ENCODE assay signal across 8 cellular contexts in genomic region chr20:53596188-53597084, GRCh38. TPM values are rescaled to one million over a fixed set of nuclear protein-coding genes. Genes with fewer than 3 reads are reported as not detected.
DNase-seq lines count a peak whose midpoint lies in the region; ATAC-seq and TF ChIP-seq lines count a peak whose summit lies in the region.
"Not testable (repeated sequence)": the region's sequence is repeated elsewhere in the genome, so short reads cannot be mapped to it uniquely, and the experiment has no call there.

No MANE protein-coding gene starts in this region.

- H3K4me1 ChIP-seq in A673 (ENCODE audit: insufficient read depth, low read length, poor library complexity, severe bottlenecking): peaks cover 33% of the 10 kb centered on the region
- H3K4me1 ChIP-seq in PC-3 (ENCODE audit: insufficient read depth, low read length): peaks cover 27% of the 10 kb centered on the region
- peaks cover 35% of the 10 kb centered on the region for H3K4me1 ChIP-seq in left ventricle myocardium inferior
- H3K4me1 ChIP-seq in mucosa of rectum (ENCODE audit: control insufficient read depth in 2 of 2, insufficient read depth in 2 of 2, low read length in 2 of 2): not testable (repeated sequence)
- H3K4me1 ChIP-seq in smooth muscle cell (ENCODE audit: low read depth): peaks cover 24% of the 10 kb centered on the region

- ATAC-seq in PC-3; activated T-cell treated with anti-CD3 and anti-CD28 coated beads, Interleukin-2, amount 50 U/mL, for 72 hours (replicated peaks in 1 of 2): not testable (repeated sequence)

- intact Hi-C loops in A673 (cut with micrococcal nuclease; ENCODE audit: unreplicated experiment): loop anchor here (5.0 to 10.0 kb wide), 3 partner anchors 81 to 231 kb away; no protein-coding TSS in a partner anchor
- intact Hi-C loops in PC-3 (cut with micrococcal nuclease): loop anchor here (1.0 to 10.0 kb wide), 6 partner anchors 25 to 1962 kb away; no protein-coding TSS in a partner anchor
- intact Hi-C loops in left ventricle myocardium inferior (cut with micrococcal nuclease): loop anchor here (10.0 kb wide), 1 partner anchor 138 kb away; no protein-coding TSS in a partner anchor

- peaks cover 52% of the 10 kb centered on the region for H3K4me1 Mint-ChIP-seq in HFFc6 (ENCODE audit: low read depth)
- H3K4me1 Mint-ChIP-seq in activated T-cell treated with anti-CD3 and anti-CD28 coated beads, Interleukin-2, amount 50 U/mL, for 72 hours (ENCODE audit: low read depth): peaks cover 48% of the 10 kb centered on the region

- POLR2A ChIA-PET in A673 (lab: Charles Lee; ENCODE audit: low non-redundant PET) (interaction anchor here (0.6 kb wide), 1 partner anchor 27 kb away, joined by 3 read pairs; no protein-coding TSS in a partner anchor), PC-3 (lab: Charles Lee; ENCODE audit: unreplicated experiment) (interaction anchor here (0.5 to 1.7 kb wide), 11 partner anchors 10 to 584 kb away, joined by 3 to 11 read pairs (median 5); no protein-coding TSS in a partner anchor)

- not testable (repeated sequence) for BruUV-seq in A673 (replicated peaks; lab: Mats Ljungman, UMichigan)
- TSS peak; percentile 23 for BruUV-seq in PC-3 (replicated peaks; lab: Mats Ljungman, UMichigan)

- H3K9ac ChIP-seq in PC-3 (ENCODE audit: low read length): peak overlapping the region; percentile 81
- H3K9ac ChIP-seq in mucosa of rectum (ENCODE audit: low read depth in 1 of 2, low read length in 2 of 2): peak overlapping the region; percentile 52 to 85
- H3K9ac ChIP-seq in smooth muscle cell (ENCODE audit: low read depth): not testable (repeated sequence)

- not testable (repeated sequence) for H3K9me3 Mint-ChIP-seq in HFFc6; activated T-cell treated with anti-CD3 and anti-CD28 coated beads, Interleukin-2, amount 50 U/mL, for 72 hours

- DNase-seq in A673 (ENCODE audit: low spot score): peak; percentile 63
- DNase-seq in HFFc6; activated T-cell treated with anti-CD3 and anti-CD28 coated beads, Interleukin-2, amount 50 U/mL, for 72 hours; coronary artery (ENCODE audit: low spot score); left ventricle myocardium inferior; smooth muscle cell (lab: John Stamatoyannopoulos, UW; ENCODE audit: unreplicated experiment): not testable (repeated sequence)
- peak; percentile 57 for DNase-seq in PC-3

- H3K79me2 ChIP-seq in PC-3 (ENCODE audit: low read length) (peaks cover 51% of the 10 kb centered on the region), smooth muscle cell (ENCODE audit: low read depth) (peaks cover 20% of the 10 kb centered on the region)

- not testable (repeated sequence) for H3K27me3 ChIP-seq in A673 (replicated peaks; ENCODE audit: insufficient read depth, low read depth, low read length, poor library complexity); PC-3 (ENCODE audit: low read length); left ventricle myocardium inferior (ENCODE audit: low read depth); mucosa of rectum (ENCODE audit: control insufficient read depth in 2 of 2, insufficient read depth in 2 of 2, low read length in 2 of 2); smooth muscle cell (ENCODE audit: low read depth)

- H3K4me3 ChIP-seq in A673 (ENCODE audit: low read depth, low read length, poor library complexity, severe bottlenecking) (peak overlapping the region; percentile 79), PC-3 (ENCODE audit: low read length) (peak overlapping the region; percentile 88), left ventricle myocardium inferior (peak overlapping the region; percentile 15), mucosa of rectum (ENCODE audit: low read length in 2 of 2) (peak overlapping the region; percentile 70 to 80), smooth muscle cell (peak overlapping the region; percentile 78)
- H3K4me3 ChIP-seq in coronary artery: not testable (repeated sequence)

- not testable (repeated sequence) for H4K20me1 ChIP-seq in PC-3 (ENCODE audit: low read length); smooth muscle cell (ENCODE audit: low read depth)

- CTCF ChIA-PET in A673 (lab: Charles Lee) (interaction anchor here (0.7 kb wide), 1 partner anchor 65 kb away, joined by 4 read pairs; no protein-coding TSS in a partner anchor), PC-3 (lab: Charles Lee) (interaction anchor here (0.6 kb wide), 2 partner anchors 178 to 233 kb away, joined by 3 read pairs; no protein-coding TSS in a partner anchor)

- H3K4me3 Mint-ChIP-seq in HFFc6: not testable (repeated sequence)
- H3K4me3 Mint-ChIP-seq in activated T-cell treated with anti-CD3 and anti-CD28 coated beads, Interleukin-2, amount 50 U/mL, for 72 hours: peak overlapping the region; percentile 70 to 93

- not testable (repeated sequence) for H3K36me3 Mint-ChIP-seq in HFFc6 (ENCODE audit: low read depth); activated T-cell treated with anti-CD3 and anti-CD28 coated beads, Interleukin-2, amount 50 U/mL, for 72 hours (ENCODE audit: insufficient read depth in 2 of 2)

- not testable (repeated sequence) for H3F3A ChIP-seq in PC-3 (ENCODE audit: low read length, unreplicated experiment); smooth muscle cell (ENCODE audit: low read depth)

- H3K9me2 ChIP-seq in PC-3 (replicated peaks; ENCODE audit: low read length): not testable (repeated sequence)

- H3K27ac ChIP-seq in A673 (ENCODE audit: low read depth, low read length, poor library complexity, severe bottlenecking) (peak overlapping the region; percentile 86), PC-3 (ENCODE audit: low read length) (peak overlapping the region; percentile 65), coronary artery (peak overlapping the region; percentile 27 to 66), left ventricle myocardium inferior (replicated peaks) (peak overlapping the region; percentile 99), mucosa of rectum (ENCODE audit: low read depth in 2 of 2, low read length in 2 of 2) (peak overlapping the region; percentile 84 to 91), smooth muscle cell (ENCODE audit: low read depth) (peak overlapping the region; percentile 84)

- H3K27me3 Mint-ChIP-seq in HFFc6 (ENCODE audit: insufficient read depth); activated T-cell treated with anti-CD3 and anti-CD28 coated beads, Interleukin-2, amount 50 U/mL, for 72 hours (ENCODE audit: low read depth): not testable (repeated sequence)

- peak overlapping the region; percentile 83 for H3K4me2 ChIP-seq in PC-3 (ENCODE audit: low read length)
- H3K4me2 ChIP-seq in smooth muscle cell: peak overlapping the region; percentile 53

- H3K36me3 ChIP-seq in A673 (ENCODE audit: insufficient read depth, low read length, poor library complexity, severe bottlenecking); PC-3 (ENCODE audit: low read depth, low read length); left ventricle myocardium inferior; mucosa of rectum (ENCODE audit: control insufficient read depth in 2 of 2, insufficient read depth in 2 of 2, low read length in 2 of 2); smooth muscle cell (ENCODE audit: low read depth): not testable (repeated sequence)

- H2AFZ ChIP-seq in PC-3 (ENCODE audit: low read length) (peak overlapping the region; percentile 66), smooth muscle cell (ENCODE audit: low read depth) (peak overlapping the region; percentile 58)

- TF ChIP-seq CTCF in A673 (conservative IDR thresholded peaks at IDR 0.05; ENCODE audit: low read depth, low read length); HFFc6 (IDR thresholded peaks at IDR 0.05); PC-3 (conservative IDR thresholded peaks at IDR 0.05; ENCODE audit: low read depth, low read length); coronary artery (IDR thresholded peaks at IDR 0.05); left ventricle myocardium inferior (IDR thresholded peaks at IDR 0.05; ENCODE audit: borderline replicate concordance); smooth muscle cell (IDR thresholded peaks at IDR 0.05; ENCODE audit: borderline replicate concordance, insufficient read depth, poor library complexity, severe bottlenecking): not testable (repeated sequence)

- peak overlapping the region; percentile 9; the same call in 1 of the 2 replicates for H3K27ac Mint-ChIP-seq in HFFc6
- H3K27ac Mint-ChIP-seq in activated T-cell treated with anti-CD3 and anti-CD28 coated beads, Interleukin-2, amount 50 U/mL, for 72 hours: peak overlapping the region; percentile 96

- WGBS in smooth muscle cell (ENCODE audit: low lambda C conversion rate): 60% methylated on average over 13 of the region's 13 CpGs

- H3K9me3 ChIP-seq in A673 (ENCODE audit: low read depth, low read length, poor library complexity, severe bottlenecking); PC-3 (ENCODE audit: low read length); left ventricle myocardium inferior (replicated peaks); mucosa of rectum (ENCODE audit: control insufficient read depth in 2 of 2, low read length in 2 of 2); smooth muscle cell (replicated peaks; ENCODE audit: low read depth): not testable (repeated sequence)

RNA-seq across cellular contexts. Expression of gene ZNF217, which starts 2.8 kb away (rescaled TPM):
- total RNA-seq in A673 (2021) (27.0 and 37.7 TPM in 2 replicates), PC-3 (2014; rRNA removed) (45.6 and 55.5 TPM in 2 replicates), left ventricle myocardium inferior (5.4 TPM), smooth muscle cell (42.2 and 42.9 TPM in 2 replicates)
- total RNA-seq in HFFc6 (2021; fragmentation: NEBNext Ultra II Directional; extraction: Animal tissue kit (Norgen Biotek cat#: 25700)): 10 to 100 TPM; 38.5 to 42.9 (median 40.1) TPM
- 10 to 100 TPM; 66.4 to 67.2 TPM for total RNA-seq in activated T-cell treated with anti-CD3 and anti-CD28 coated beads, Interleukin-2, amount 50 U/mL, for 72 hours
- 3.9 and 8.5 TPM in 2 replicates for polyA plus RNA-seq in smooth muscle cell

Comparison
In these comparisons a context has a peak if more than half of its experiments do, and no peak if none do; other contexts are left out.
1. H3K27ac ChIP-seq: peak in every context shown above with its lines; median percentile 99 in left ventricle myocardium inferior; 88 in mucosa of rectum; 86 in A673; 84 in smooth muscle cell; 65 in PC-3; 46 in coronary artery.